ENCODE assay signal across 1 cellular context in the genomic region with DNA sequence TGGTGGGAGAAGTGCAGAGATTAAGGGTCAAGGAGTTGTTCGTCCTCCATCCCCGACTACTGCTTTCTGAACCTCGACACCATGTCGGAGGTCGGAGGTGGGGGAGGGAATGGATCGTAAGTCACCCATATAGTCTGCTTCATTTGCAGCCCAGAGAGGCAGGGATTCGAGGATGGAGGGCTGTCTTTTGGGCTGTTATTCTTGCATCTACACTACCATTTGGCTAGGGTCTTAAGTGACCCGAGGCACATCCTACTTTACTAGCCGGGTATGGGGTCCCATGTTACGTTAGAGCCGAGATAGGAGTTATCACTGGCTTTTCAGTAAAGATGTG.
TF ChIP-seq lines count a peak whose summit lies in the region.

No MANE protein-coding gene starts in this region.

TF ChIP-seq in K562, 482 proteins besides CTCF, POLR2A, EP300 and RAD21:
- 0 out of 2 replicates have a peak, but pooled peaks have one; percentile 55 for TF ChIP-seq SREBF2 (CRISPR knock-in tag; IDR thresholded peaks at IDR 0.05)
- TF ChIP-seq CHD1 (IDR thresholded peaks at IDR 0.05; ENCODE audit: low read length): no peak
- TF ChIP-seq ZNF146 (CRISPR knock-in tag; IDR thresholded peaks at IDR 0.05; ENCODE audit: unreplicated experiment): no peak
- TF ChIP-seq, protein P1, sequence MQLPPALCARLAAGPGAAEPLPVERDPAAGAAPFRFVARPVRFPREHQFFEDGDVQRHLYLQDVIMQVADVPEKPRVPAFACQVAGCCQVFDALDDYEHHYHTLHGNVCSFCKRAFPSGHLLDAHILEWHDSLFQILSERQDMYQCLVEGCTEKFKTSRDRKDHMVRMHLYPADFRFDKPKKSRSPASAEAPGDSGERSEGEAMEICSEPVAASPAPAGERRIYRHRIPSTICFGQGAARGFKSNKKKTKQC (CRISPR knock-in tag; IDR thresholded peaks at IDR 0.05): no peak
- TF ChIP-seq, protein P2, sequence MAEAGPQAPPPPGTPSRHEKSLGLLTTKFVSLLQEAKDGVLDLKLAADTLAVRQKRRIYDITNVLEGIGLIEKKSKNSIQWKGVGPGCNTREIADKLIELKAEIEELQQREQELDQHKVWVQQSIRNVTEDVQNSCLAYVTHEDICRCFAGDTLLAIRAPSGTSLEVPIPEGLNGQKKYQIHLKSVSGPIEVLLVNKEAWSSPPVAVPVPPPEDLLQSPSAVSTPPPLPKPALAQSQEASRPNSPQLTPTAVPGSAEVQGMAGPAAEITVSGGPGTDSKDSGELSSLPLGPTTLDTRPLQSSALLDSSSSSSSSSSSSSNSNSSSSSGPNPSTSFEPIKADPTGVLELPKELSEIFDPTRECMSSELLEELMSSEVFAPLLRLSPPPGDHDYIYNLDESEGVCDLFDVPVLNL (CRISPR knock-in tag; IDR thresholded peaks at IDR 0.05; ENCODE audit: low read depth): 0 out of 2 replicates have a peak, but pooled peaks have one; percentile 36
- no peak for TF ChIP-seq CSDE1 (IDR thresholded peaks at IDR 0.05)
- TF ChIP-seq FOXM1 (IDR thresholded peaks at IDR 0.05; ENCODE audit: low read depth): no peak
- peak; percentile 69; the same call in 1 of the 2 replicates for TF ChIP-seq FOXM1 (CRISPR knock-in tag; IDR thresholded peaks at IDR 0.05; ENCODE audit: low read depth)
- TF ChIP-seq SMAD3 (CRISPR knock-in tag; conservative IDR thresholded peaks at IDR 0.05): no peak
